Comparison of ENCODE assay signal across 19 cellular contexts in the genomic region with DNA sequence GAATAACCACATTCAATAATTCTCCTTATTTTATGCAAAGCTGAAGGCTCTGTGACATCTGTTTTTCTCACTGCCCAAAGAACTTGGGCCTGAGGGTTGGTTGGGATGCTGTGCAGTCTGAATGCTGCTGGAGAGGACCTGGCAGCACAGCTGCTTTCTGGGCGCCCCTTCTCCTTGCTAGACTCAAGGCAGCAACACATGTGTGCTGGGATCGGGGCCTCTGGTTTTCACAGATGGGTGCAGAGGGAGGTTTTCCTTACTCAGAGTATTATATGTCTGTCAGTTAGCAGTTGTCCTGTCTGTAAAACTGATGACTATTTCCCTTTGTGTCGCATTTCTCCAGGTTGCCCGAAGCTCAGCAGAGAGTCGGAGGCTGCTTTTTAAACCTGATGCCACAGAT. TPM values are rescaled to one million over a fixed set of nuclear protein-coding genes. Genes with fewer than 3 reads are reported as not detected.
DNase-seq lines count a peak whose midpoint lies in the region; ATAC-seq, FAIRE-seq and TF ChIP-seq lines count a peak whose summit lies in the region.
"Had no signal": no experiment of that assay in that cellular context is flagged by ENCODE, and none has a peak within 500 bp of the region (broad histone marks: within the 10 kb centered on the region; RNA-seq: fewer than 3 reads in every experiment).

No MANE protein-coding gene starts in this region.

- no peak for ATAC-seq in activated naive CD4-positive, alpha-beta T cell treated with anti-CD3 and anti-CD28 coated beads, Interleukin-2, amount 50 U/mL, for 72 hours

- H3K4me1 Mint-ChIP-seq in activated naive CD4-positive, alpha-beta T cell treated with anti-CD3 and anti-CD28 coated beads, Interleukin-2, amount 10 ng/mL, durations not matched to agents 7 days and 5 days: peaks cover 16% of the 10 kb centered on the region
- H3K4me1 Mint-ChIP-seq in glutamatergic neuron (ENCODE audit: low read depth, unreplicated experiment) (peaks cover 32% of the 10 kb centered on the region), progenitor cell of endocrine pancreas (ENCODE audit: low read depth) (no peaks in the 10 kb centered on the region)

- FAIRE-seq in GM19239 (lab: Jason Lieb, UNC): no peak
- FAIRE-seq: H54 had no signal

- TF ChIP-seq CTCF in glutamatergic neuron (IDR thresholded peaks at IDR 0.05; ENCODE audit: partially characterized antibody, unreplicated experiment) (no peak), progenitor cell of endocrine pancreas (IDR thresholded peaks at IDR 0.05; ENCODE audit: unreplicated experiment) (no peak)

- H3K4me3 Mint-ChIP-seq in activated naive CD4-positive, alpha-beta T cell treated with anti-CD3 and anti-CD28 coated beads, Interleukin-2, amount 10 ng/mL, durations not matched to agents 7 days and 5 days: no peak overlapping the region
- H3K4me3 Mint-ChIP-seq in glutamatergic neuron (ENCODE audit: unreplicated experiment): no peak overlapping the region
- no peak overlapping the region for H3K4me3 Mint-ChIP-seq in progenitor cell of endocrine pancreas (ENCODE audit: low read depth)

- no peak for DNase-seq in activated naive CD4-positive, alpha-beta T cell treated with anti-CD3 and anti-CD28 coated beads, Interleukin-2, amount 50 U/mL, for 72 hours (ENCODE audit: low spot score in 2 of 2)
- no peak for DNase-seq in activated naive CD4-positive, alpha-beta T cell treated with anti-CD3 and anti-CD28 coated beads, Interleukin-2, amount 10 ng/mL, durations not matched to agents 7 days and 5 days
- DNase-seq in LHCN-M2 (ENCODE audit: low read depth): peak; percentile 68
- no peak for DNase-seq in glutamatergic neuron
- no peak for DNase-seq in progenitor cell of endocrine pancreas (ENCODE audit: low spot score, unreplicated experiment)
- DNase-seq in NK-92 (lab: John Stamatoyannopoulos, UW; ENCODE audit: unreplicated experiment): no peak
- no peak for DNase-seq in GM19239 (ENCODE audit: insufficient read length, low spot score)
- no peak for DNase-seq in NCI-H1092 (lab: John Stamatoyannopoulos, UW)
- DNase-seq: DND-41, MG63, NCI-H1048, NCI-H1436 treated with DMSO at 0.1 percent for 48 hours, NCI-H2029, NCI-H510A, NCI-H748 treated with DMSO at 0.1 percent for 48 hours, OCI-M1, SHP77 treated with DMSO at 0.1 percent for 48 hours had no signal

- H3K9me3 Mint-ChIP-seq in activated naive CD4-positive, alpha-beta T cell treated with anti-CD3 and anti-CD28 coated beads, Interleukin-2, amount 50 U/mL, for 72 hours: no peaks in the 10 kb centered on the region
- no peaks in the 10 kb centered on the region for H3K9me3 Mint-ChIP-seq in activated naive CD4-positive, alpha-beta T cell treated with anti-CD3 and anti-CD28 coated beads, Interleukin-2, amount 10 ng/mL, durations not matched to agents 7 days and 5 days
- peaks cover 9% of the 10 kb centered on the region for H3K9me3 Mint-ChIP-seq in glutamatergic neuron (ENCODE audit: unreplicated experiment)
- no peaks in the 10 kb centered on the region for H3K9me3 Mint-ChIP-seq in progenitor cell of endocrine pancreas (ENCODE audit: low read depth)

- no peaks in the 10 kb centered on the region for H3K36me3 Mint-ChIP-seq in activated naive CD4-positive, alpha-beta T cell treated with anti-CD3 and anti-CD28 coated beads, Interleukin-2, amount 50 U/mL, for 72 hours
- H3K36me3 Mint-ChIP-seq in activated naive CD4-positive, alpha-beta T cell treated with anti-CD3 and anti-CD28 coated beads, Interleukin-2, amount 10 ng/mL, durations not matched to agents 7 days and 5 days: peaks cover 33% of the 10 kb centered on the region
- H3K36me3 Mint-ChIP-seq in glutamatergic neuron (ENCODE audit: unreplicated experiment) (no peaks in the 10 kb centered on the region), progenitor cell of endocrine pancreas (ENCODE audit: insufficient read depth) (peaks cover 11% of the 10 kb centered on the region)

- no peaks in the 10 kb centered on the region for H3K27me3 Mint-ChIP-seq in activated naive CD4-positive, alpha-beta T cell treated with anti-CD3 and anti-CD28 coated beads, Interleukin-2, amount 10 ng/mL, durations not matched to agents 7 days and 5 days
- no peaks in the 10 kb centered on the region for H3K27me3 Mint-ChIP-seq in glutamatergic neuron (ENCODE audit: unreplicated experiment)
- H3K27me3 Mint-ChIP-seq in progenitor cell of endocrine pancreas: no peaks in the 10 kb centered on the region

- peak overlapping the region; percentile 23 to 76 for H3K27ac Mint-ChIP-seq in activated naive CD4-positive, alpha-beta T cell treated with anti-CD3 and anti-CD28 coated beads, Interleukin-2, amount 50 U/mL, for 72 hours
- no peak overlapping the region for H3K27ac Mint-ChIP-seq in activated naive CD4-positive, alpha-beta T cell treated with anti-CD3 and anti-CD28 coated beads, Interleukin-2, amount 10 ng/mL, durations not matched to agents 7 days and 5 days
- H3K27ac Mint-ChIP-seq in glutamatergic neuron (ENCODE audit: unreplicated experiment) (peak overlapping the region; percentile 80), progenitor cell of endocrine pancreas (peak overlapping the region; percentile 38)

- CTCF ChIA-PET in activated naive CD4-positive, alpha-beta T cell treated with anti-CD3 and anti-CD28 coated beads, Interleukin-2, amount 10 ng/mL, durations not matched to agents 7 days and 5 days (lab: Charles Lee): no interaction called here

RNA-seq across cellular contexts. Expression of a gene that starts 53.2 kb away (rescaled TPM):
- total RNA-seq in activated naive CD4-positive, alpha-beta T cell treated with anti-CD3 and anti-CD28 coated beads, Interleukin-2, amount 50 U/mL, for 72 hours: 1 to 10 TPM; 1.5 to 2.0 TPM
- total RNA-seq in LHCN-M2 (2014; rRNA removed) (not detected in 2 replicates), glutamatergic neuron (ENCODE audit: unreplicated experiment) (0.64 TPM), progenitor cell of endocrine pancreas (0.43 and 0.44 TPM in 2 replicates)
- not detected for polyA plus RNA-seq in LHCN-M2 (2012)
- total RNA-seq: G401 had no signal
